8 cellular contexts compared by ENCODE assay signal in genomic region chr5:10607023-10607665, GRCh38. TPM values are rescaled to one million over a fixed set of nuclear protein-coding genes. Genes with fewer than 3 reads are reported as not detected.
DNase-seq lines count a peak whose midpoint lies in the region; ATAC-seq, FAIRE-seq and TF ChIP-seq lines count a peak whose summit lies in the region.

No MANE protein-coding gene starts in this region.

- TF ChIP-seq POLR2A in endothelial cell of umbilical vein (IDR thresholded peaks at IDR 0.05; ENCODE audit: low read depth, low read length), result no peak

- H3K36me3 ChIP-seq in endothelial cell of umbilical vein (ENCODE audit: control insufficient read depth in 2 of 2, extremely low read depth in 1 of 2, insufficient read depth in 2 of 2, low read length in 2 of 2), result no peaks in the 10 kb centered on the region
- H3K36me3 ChIP-seq in psoas muscle (ENCODE audit: insufficient read depth in 1 of 2, low read depth in 1 of 2), result no peaks in the 10 kb centered on the region

- POLR2A ChIA-PET in endothelial cell of umbilical vein (lab: Charles Lee), result interaction anchor here (0.6 to 0.7 kb wide), 2 partner anchors 14 to 393 kb away, joined by 3 to 6 read pairs; no protein-coding TSS in a partner anchor

- H3K79me2 ChIP-seq in endothelial cell of umbilical vein (ENCODE audit: control insufficient read depth, insufficient read depth, low read length), result no peaks in the 10 kb centered on the region

- no peaks in the 10 kb centered on the region for H3K4me1 ChIP-seq in endothelial cell of umbilical vein (ENCODE audit: control insufficient read depth, extremely low read depth, insufficient read depth, low read length)
- H3K4me1 ChIP-seq in psoas muscle, result peaks cover 4% of the 10 kb centered on the region

- H2AFZ ChIP-seq in endothelial cell of umbilical vein (ENCODE audit: low read depth, low read length), result no peak overlapping the region

- TF ChIP-seq CTCF in endothelial cell of umbilical vein (IDR thresholded peaks at IDR 0.05; ENCODE audit: extremely low read depth in 1 of 2, insufficient read depth in 1 of 2, low read depth in 1 of 2, low read length in 2 of 2) (no peak), psoas muscle (IDR thresholded peaks at IDR 0.05) (no peak)

- H3K4me3 ChIP-seq in endothelial cell of umbilical vein (replicated peaks in 1 of 3; ENCODE audit: insufficient read depth in 1 of 3, low read depth in 1 of 3, low read length in 3 of 3), result no peak overlapping the region
- H3K4me3 ChIP-seq in psoas muscle, result peak overlapping the region; percentile 42

- intact Hi-C loops in endothelial cell of umbilical vein (cut with micrococcal nuclease), result no loop called here
- intact Hi-C loops in psoas muscle (cut with DNase I), result no loop called here

- no peaks in the 10 kb centered on the region for H3K9me3 ChIP-seq in endothelial cell of umbilical vein (replicated peaks; ENCODE audit: control insufficient read depth, insufficient read depth, low read length)
- no peaks in the 10 kb centered on the region for H3K9me3 ChIP-seq in psoas muscle

- DNase-seq in COLO668 (lab: John Stamatoyannopoulos, UW; ENCODE audit: unreplicated experiment) (peak; percentile 36), GM19239 (ENCODE audit: insufficient read length, low spot score) (no peak), NOMO-1 treated with dmso at 0.1 percent for 144 hours (lab: John Stamatoyannopoulos, UW; ENCODE audit: unreplicated experiment) (peak; percentile 99), endothelial cell of umbilical vein (ENCODE audit: low read depth, low spot score) (peak; percentile 80), psoas muscle (no peak), NCI-H2029 treated with DMSO at 0.1 percent for 48 hours (lab: John Stamatoyannopoulos, UW) (no peak)
- no peak for DNase-seq in effector CD4-positive, alpha-beta T cell

- ATAC-seq in HG03139 (IDR thresholded peaks at IDR 0.05; ENCODE audit: unreplicated experiment), result peak; percentile 89
- peak; percentile 38 to 81 (median 70) for ATAC-seq in psoas muscle

- H3K9ac ChIP-seq in endothelial cell of umbilical vein (replicated peaks; ENCODE audit: extremely low read depth, insufficient read depth, low read length), result no peak overlapping the region

- H3K27me3 ChIP-seq in endothelial cell of umbilical vein (ENCODE audit: control insufficient read depth in 2 of 2, insufficient read depth in 2 of 2, low read length in 2 of 2) (no peaks in the 10 kb centered on the region), psoas muscle (ENCODE audit: insufficient read depth in 3 of 3, low read length in 2 of 3) (no peaks in the 10 kb centered on the region)

- dilution Hi-C loops in endothelial cell of umbilical vein (cut with MboI; ENCODE audit: extremely low pct_ligation_motif_present, low sequenced_read_pairs), result no loop called here

- H3K27ac ChIP-seq in endothelial cell of umbilical vein (ENCODE audit: insufficient read depth, low read depth, low read length) (peak overlapping the region; percentile 29), psoas muscle (peak overlapping the region; percentile 89)

- no peaks in the 10 kb centered on the region for H3K9me1 ChIP-seq in endothelial cell of umbilical vein (replicated peaks; ENCODE audit: control insufficient read depth, extremely low read depth, insufficient read depth, low read length)

- no TSS peak for BruUV-seq in endothelial cell of umbilical vein (replicated peaks; lab: Mats Ljungman, UMichigan)

- CTCF ChIA-PET in endothelial cell of umbilical vein (lab: Charles Lee), result interaction anchor here (0.6 to 2.8 kb wide), 6 partner anchors 13 to 155 kb away, joined by 3 to 25 read pairs (median 4); no protein-coding TSS in a partner anchor

- H3K4me2 ChIP-seq in endothelial cell of umbilical vein (ENCODE audit: insufficient read depth, low read length), result no peak overlapping the region

- WGBS in psoas muscle, 3 donors, result 30 to 34% (median 32%) methylated on average over 13 of the region's 13 CpGs

- no peaks in the 10 kb centered on the region for H4K20me1 ChIP-seq in endothelial cell of umbilical vein (replicated peaks; ENCODE audit: control insufficient read depth, extremely low read depth, insufficient read depth, low read length)

- FAIRE-seq in GM19239 (lab: Jason Lieb, UNC) (peak; percentile 96), endothelial cell of umbilical vein (lab: Jason Lieb, UNC) (peak; percentile 60)

TF ChIP-seq in endothelial cell of umbilical vein, 7 proteins besides CTCF, POLR2A, EP300 and RAD21:
- no peak for TF ChIP-seq FOS (IDR thresholded peaks at IDR 0.05; ENCODE audit: borderline replicate concordance, insufficient read depth, low read length)
- TF ChIP-seq JUN (IDR thresholded peaks at IDR 0.05; ENCODE audit: borderline replicate concordance, insufficient read depth, insufficient read length, low read depth), result no peak

RNA-seq across cellular contexts. Expression of gene ANKRD33B, which starts 43.3 kb away (rescaled TPM):
- total RNA-seq in endothelial cell of umbilical vein (4.4 and 5.4 TPM in 2 replicates), psoas muscle (10 to 100 TPM in 1 of 4 donors, 1 to 10 TPM in 3; 2.1 to 32.7 (median 8.3) TPM)
- polyA plus RNA-seq in endothelial cell of umbilical vein (2.0 and 2.4 TPM in 2 replicates), psoas muscle (10 to 100 TPM in 1 of 3 donors, 1 to 10 TPM in 2; 1.4 to 14.1 (median 5.0) TPM)
- 1.8 and 2.0 TPM in 2 replicates for polyA plus RNA-seq in endothelial cell of umbilical vein (2011; cell fraction: cytosol; rRNA removed)
- polyA plus RNA-seq in endothelial cell of umbilical vein (2011; cell fraction: nucleus; rRNA removed), result 5.4 and 6.0 TPM in 2 replicates
- 3.8 and 4.0 TPM in 2 replicates for polyA plus RNA-seq in endothelial cell of umbilical vein (2012)
- polyA minus RNA-seq in endothelial cell of umbilical vein, result 7.7 and 8.4 TPM in 2 replicates
- polyA minus RNA-seq in endothelial cell of umbilical vein (2011; cell fraction: cytosol; rRNA and poly(A)+ RNA removed), result 8.7 TPM
- 6.5 and 8.6 TPM in 2 replicates for polyA minus RNA-seq in endothelial cell of umbilical vein (2011; cell fraction: nucleus; rRNA and poly(A)+ RNA removed)

Comparison
In these comparisons a context has a peak if more than half of its experiments do, and no peak if none do; other contexts are left out.
1. DNase-seq: peak in COLO668 (single experiment), NOMO-1 treated with dmso at 0.1 percent for 144 hours (single experiment) and endothelial cell of umbilical vein (single experiment); none in GM19239 (single experiment), psoas muscle (0 of 2), NCI-H2029 treated with DMSO at 0.1 percent for 48 hours (single experiment) and effector CD4-positive, alpha-beta T cell (single experiment).